Comparison of ENCODE assay signal across 22 cellular contexts in the genomic region with DNA sequence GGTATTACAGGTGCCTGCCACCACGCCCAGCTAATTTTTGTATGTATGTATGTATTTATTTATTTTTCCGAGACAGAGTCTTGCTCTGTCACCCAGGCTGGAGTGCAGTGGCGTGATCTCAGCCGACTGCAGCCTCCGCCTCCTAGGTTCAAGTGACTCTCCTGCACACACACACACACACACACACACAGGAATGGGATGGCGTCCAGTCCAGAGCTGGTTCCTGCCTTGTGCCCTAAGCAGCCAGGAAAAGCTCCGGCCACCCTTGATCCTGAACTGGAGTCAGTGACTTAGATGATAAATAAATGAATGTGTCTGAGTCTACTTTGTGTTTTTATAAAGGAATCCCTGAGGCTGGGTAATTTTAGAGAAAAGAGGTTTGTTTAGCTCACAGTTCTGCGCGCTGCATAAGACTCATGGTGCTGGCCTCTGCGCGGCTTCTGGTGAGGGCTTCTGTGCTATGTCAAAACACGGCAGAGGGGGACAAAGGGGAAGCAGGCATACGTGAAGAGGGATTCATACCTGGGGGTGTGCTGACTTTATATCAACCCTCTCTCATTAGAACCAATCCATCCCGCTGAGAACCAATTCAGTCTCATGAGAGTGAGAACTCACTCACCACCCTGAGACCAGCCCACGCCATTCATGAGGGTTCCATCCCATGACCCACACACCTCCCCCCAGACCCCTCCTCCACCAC. TPM values are rescaled to one million over a fixed set of nuclear protein-coding genes. Genes with fewer than 3 reads are reported as not detected.
DNase-seq lines count a peak whose midpoint lies in the region; ATAC-seq, FAIRE-seq and TF ChIP-seq lines count a peak whose summit lies in the region.
"Had no signal": no experiment of that assay in that cellular context is flagged by ENCODE, and none has a peak within 500 bp of the region (broad histone marks: within the 10 kb centered on the region; RNA-seq: fewer than 3 reads in every experiment).

No MANE protein-coding gene starts in this region.

- H4K91ac ChIP-seq in H1 (replicated peaks; ENCODE audit: insufficient read length, low read length) = no peak overlapping the region

- no peak overlapping the region for H3K4ac ChIP-seq in H1 (replicated peaks; ENCODE audit: insufficient read length, low read depth, low read length)

- H3K4me1 Mint-ChIP-seq in neural progenitor cell = peaks cover 12% of the 10 kb centered on the region

- in situ Hi-C loops in gastrocnemius medialis (cut with MboI; ENCODE audit: low sequenced_read_pairs in 4 of 4) = no loop called here

- no peaks in the 10 kb centered on the region for H3K9me3 Mint-ChIP-seq in neural progenitor cell
- H3K9me3 Mint-ChIP-seq: CD4-positive, alpha-beta T cell had no signal

- no peak overlapping the region for H2BK12ac ChIP-seq in H1 (ENCODE audit: low read depth, low read length)

- peak overlapping the region; percentile 76 for H3K27ac Mint-ChIP-seq in neural progenitor cell
- H3K27ac Mint-ChIP-seq: CD4-positive, alpha-beta T cell had no signal

- no peaks in the 10 kb centered on the region for H3K79me2 ChIP-seq in H1 (ENCODE audit: control insufficient read depth in 1 of 2, insufficient read depth in 2 of 2, low read length in 2 of 2)
- H3K79me2 ChIP-seq in neural progenitor cell (ENCODE audit: low read depth) = no peaks in the 10 kb centered on the region

- H3K4me2 ChIP-seq in H1 (ENCODE audit: insufficient read depth in 1 of 2, low read depth in 2 of 2, low read length in 2 of 2) (no peak overlapping the region), neural progenitor cell (no peak overlapping the region)
- H3K4me2 ChIP-seq: A549 had no signal

- H2BK20ac ChIP-seq in H1 (ENCODE audit: low read length) = no peak overlapping the region; the same call in 1 of the 2 replicates

- no peak overlapping the region for H3K9ac ChIP-seq in H1 (replicated peaks in 1 of 4; ENCODE audit: extremely low read depth in 1 of 4, low read depth in 3 of 4, low read length in 3 of 4)
- H3K9ac ChIP-seq in neural progenitor cell = no peak overlapping the region

- H3K27me3 ChIP-seq in H1 (replicated peaks in 1 of 4; ENCODE audit: control insufficient read depth in 3 of 4, extremely low read depth in 1 of 4, insufficient read depth in 3 of 4, low read length in 3 of 4) = no peaks in the 10 kb centered on the region
- H3K27me3 ChIP-seq in neural progenitor cell = no peaks in the 10 kb centered on the region
- H3K27me3 ChIP-seq in gastrocnemius medialis = peaks cover 0 to 4% (median 0%) of the 10 kb centered on the region in 3 donors

- no peak for ATAC-seq in GM19455 (IDR thresholded peaks at IDR 0.05; ENCODE audit: unreplicated experiment)
- no peak for ATAC-seq in gastrocnemius medialis
- ATAC-seq in HG02588 (IDR thresholded peaks at IDR 0.05; ENCODE audit: unreplicated experiment) = no peak
- ATAC-seq: A549, K562 had no signal

- no peaks in the 10 kb centered on the region for H3K4me1 ChIP-seq in H1 (replicated peaks in 1 of 4; ENCODE audit: control insufficient read depth in 3 of 4, insufficient read depth in 4 of 4, low read length in 3 of 4)
- no peaks in the 10 kb centered on the region for H3K4me1 ChIP-seq in neural progenitor cell
- no peaks in the 10 kb centered on the region for H3K4me1 ChIP-seq in gastrocnemius medialis
- H3K4me1 ChIP-seq: A549, Caco-2 had no signal

- no peaks in the 10 kb centered on the region for H3K79me1 ChIP-seq in H1 (ENCODE audit: low read depth, low read length)

- TF ChIP-seq RAD21 in H1 (IDR thresholded peaks at IDR 0.05 in 1 of 2, conservative IDR thresholded peaks at IDR 0.05 in 1 of 2; ENCODE audit: low read depth in 2 of 2, low read length in 2 of 2) = no peak

- no peak overlapping the region for H3K4me3 Mint-ChIP-seq in neural progenitor cell
- H3K4me3 Mint-ChIP-seq: CD4-positive, alpha-beta T cell had no signal

- no peak overlapping the region for H3K56ac ChIP-seq in H1 (replicated peaks; ENCODE audit: insufficient read length, low read depth, low read length)

- H3K4me3 ChIP-seq in H1 (ENCODE audit: extremely low read depth in 1 of 4, insufficient read depth in 2 of 4, low read depth in 3 of 4, low read length in 4 of 4) (no peak overlapping the region), neural progenitor cell (no peak overlapping the region), gastrocnemius medialis (no peak overlapping the region)
- H3K4me3 ChIP-seq: A549, K562 had no signal

- no peak for TF ChIP-seq EP300 in H1 (IDR thresholded peaks at IDR 0.05; ENCODE audit: borderline replicate concordance in 1 of 2, low read depth in 2 of 2, low read length in 2 of 2)

- peaks cover 3% of the 10 kb centered on the region for H3K27me3 Mint-ChIP-seq in neural progenitor cell (ENCODE audit: insufficient read depth, low read depth)
- H3K27me3 Mint-ChIP-seq: CD4-positive, alpha-beta T cell had no signal

- WGBS in H1 (ENCODE audit: extremely low coverage in 1 of 2, insufficient coverage in 1 of 2, insufficient read length in 1 of 2, insufficient replicate concordance in 2 of 2, low coverage in 1 of 2, low lambda C conversion rate in 2 of 2, missing lambda C conversion rate in 1 of 2), 2 experiments = 92% methylated on average over 15 of the region's 15 CpGs; no CpG with 5 or more reads in 1 of the 2 experiments

- H3K23me2 ChIP-seq in H1 (ENCODE audit: low read depth, low read length) = no peaks in the 10 kb centered on the region

- H3K27ac ChIP-seq in H1 (ENCODE audit: low read depth, low read length) = no peak overlapping the region
- no peak overlapping the region for H3K27ac ChIP-seq in neural progenitor cell
- H3K27ac ChIP-seq in gastrocnemius medialis = no peak overlapping the region
- H3K27ac ChIP-seq: 22Rv1, A549, C4-2B had no signal

- no peaks in the 10 kb centered on the region for H3F3A ChIP-seq in neural progenitor cell (ENCODE audit: low read depth)

- no peak overlapping the region for H2BK5ac ChIP-seq in H1 (ENCODE audit: low read depth, low read length)

- H4K20me1 ChIP-seq in H1 (replicated peaks in 1 of 2; ENCODE audit: control insufficient read depth in 1 of 2, insufficient read depth in 2 of 2, low read length in 2 of 2) = no peaks in the 10 kb centered on the region
- no peaks in the 10 kb centered on the region for H4K20me1 ChIP-seq in neural progenitor cell (ENCODE audit: low read depth)

- H3K36me3 Mint-ChIP-seq in neural progenitor cell = no peaks in the 10 kb centered on the region

- POLR2A ChIA-PET in H1 (lab: Charles Lee; ENCODE audit: partially characterized antibody) = interaction anchor here (0.6 kb wide), 1 partner anchor 161 kb away, joined by 3 read pairs; no protein-coding TSS in a partner anchor

- H3K23ac ChIP-seq in H1 (ENCODE audit: insufficient read length) = no peak overlapping the region

- CTCF ChIA-PET in H1 (lab: Charles Lee; ENCODE audit: partially characterized antibody) = interaction anchor here (0.9 kb wide), 1 partner anchor 13 kb away, joined by 3 read pairs; no protein-coding TSS in a partner anchor

- H2AK5ac ChIP-seq in H1 (ENCODE audit: low read depth, low read length) = no peak overlapping the region

- H4K8ac ChIP-seq in H1 (ENCODE audit: extremely low read depth, insufficient read depth, low read length) = no peak overlapping the region

- no peak overlapping the region for H2BK120ac ChIP-seq in H1 (replicated peaks; ENCODE audit: low read depth, low read length)

- intact Hi-C loops in gastrocnemius medialis (cut with DNase I; ENCODE audit: low total_unique reads) = no loop called here

- FAIRE-seq in H1 (lab: Jason Lieb, UNC) = no peak
- FAIRE-seq: A549, GM12892, GM18507, HTR-8/SVneo, K562 had no signal

- H4K5ac ChIP-seq in H1 (ENCODE audit: insufficient read length, low read depth, low read length) = no peak overlapping the region

- H2AFZ ChIP-seq in H1 (ENCODE audit: low read length) (0 out of 2 replicates have a peak overlapping the region, but pooled peaks have one; percentile 40), neural progenitor cell (replicated peaks) (no peak overlapping the region)

- no peak overlapping the region; the same call in 1 of the 2 replicates for H2BK15ac ChIP-seq in H1 (ENCODE audit: low read length)

- H3K36me3 ChIP-seq in H1 (ENCODE audit: control insufficient read depth in 2 of 4, insufficient read depth in 4 of 4, low read length in 3 of 4) (no peaks in the 10 kb centered on the region), neural progenitor cell (no peaks in the 10 kb centered on the region), gastrocnemius medialis (no peaks in the 10 kb centered on the region)

- DNase-seq in NCI-H2227 (lab: John Stamatoyannopoulos, UW; ENCODE audit: unreplicated experiment) (peak; percentile 35), NCI-H2227 treated with DMSO at 0.1 percent for 48 hours (lab: John Stamatoyannopoulos, UW) (no peak), H1 (ENCODE audit: low read depth in 1 of 2, low spot score in 2 of 2) (no peak), neural progenitor cell (ENCODE audit: low spot score) (no peak), gastrocnemius medialis (no peak)
- DNase-seq: AML-193; Caco-2; CD4-positive, alpha-beta T cell; DMS153; DMS79; GDM1; HCEC 1CT; IMR-90 had no signal

- no peak overlapping the region for H3K14ac ChIP-seq in H1 (ENCODE audit: insufficient read length)

- H3K18ac ChIP-seq in H1 (ENCODE audit: extremely low read depth, low read length) = no peak overlapping the region

- TF ChIP-seq POLR2A in H1 (IDR thresholded peaks at IDR 0.05; ENCODE audit: control extremely low read depth in 1 of 2, low read depth in 2 of 2, low read length in 2 of 2) (no peak), gastrocnemius medialis (IDR thresholded peaks at IDR 0.05) (no peak)

- H3K9me3 ChIP-seq in H1 (ENCODE audit: insufficient read depth in 2 of 2, low read depth in 1 of 2, low read length in 1 of 2) = no peaks in the 10 kb centered on the region
- H3K9me3 ChIP-seq in neural progenitor cell (ENCODE audit: low read depth) = no peaks in the 10 kb centered on the region
- no peaks in the 10 kb centered on the region for H3K9me3 ChIP-seq in gastrocnemius medialis
- H3K9me3 ChIP-seq: A549, Caco-2 had no signal

- no peak for TF ChIP-seq CTCF in H1 (IDR thresholded peaks at IDR 0.05; ENCODE audit: control extremely low read depth in 1 of 3, insufficient read depth in 1 of 3, low read depth in 1 of 3, low read length in 3 of 3)
- TF ChIP-seq CTCF in neural progenitor cell (IDR thresholded peaks at IDR 0.05) = no peak
- no peak for TF ChIP-seq CTCF in gastrocnemius medialis (IDR thresholded peaks at IDR 0.05 in 4 of 5, conservative IDR thresholded peaks at IDR 0.05 in 1 of 5)

TF ChIP-seq in H1, 55 proteins besides CTCF, POLR2A, EP300 and RAD21 (continues in another document):
- no peak for TF ChIP-seq KDM5A (IDR thresholded peaks at IDR 0.05; ENCODE audit: low read length)

RNA-seq across cellular contexts. Expression of gene PHLPP1, which starts 59.7 kb away (rescaled TPM):
- total RNA-seq in H1 (2021; fragmentation: NEBNext Ultra II Directional; extraction: Animal tissue kit (Norgen Biotek cat#: 25700)) = 66.3 and 67.4 TPM in 2 replicates
- 26.6 and 28.0 TPM in 2 replicates for polyA plus RNA-seq in H1 (2011; rRNA removed)
- polyA plus RNA-seq in H1 (2011; cell fraction: cytosol; rRNA removed) = 23.4 TPM
- polyA plus RNA-seq in H1 (2011; cell fraction: nucleus; rRNA removed) = 34.7 TPM
- 25.6 to 34.5 TPM (median 29.9 TPM) in 4 replicates for polyA plus RNA-seq in H1 (2012, experiment 1 of 2)
- polyA plus RNA-seq in H1 (2012, experiment 2 of 2) = 10.4 TPM
- polyA plus RNA-seq in H1 (2013, experiment 1 of 2) = 24.5 TPM
- polyA plus RNA-seq in H1 (2013, experiment 2 of 2) = 25.0 TPM
- 52.5 and 99.6 TPM in 2 replicates for polyA minus RNA-seq in H1 (2011; rRNA and poly(A)+ RNA removed)
- polyA minus RNA-seq in H1 (2011; cell fraction: cytosol; rRNA and poly(A)+ RNA removed) = 46.8 TPM
- polyA minus RNA-seq in H1 (2011; cell fraction: nucleus; rRNA and poly(A)+ RNA removed) = 82.8 TPM
- total RNA-seq in neural progenitor cell (ENCODE audit: low replicate concordance) (20.8 and 23.8 TPM in 2 replicates), gastrocnemius medialis (1 to 10 TPM; 5.5 to 9.7 (median 8.0) TPM)
